Comparison of ENCODE assay signal across 11 cellular contexts in the genomic region with DNA sequence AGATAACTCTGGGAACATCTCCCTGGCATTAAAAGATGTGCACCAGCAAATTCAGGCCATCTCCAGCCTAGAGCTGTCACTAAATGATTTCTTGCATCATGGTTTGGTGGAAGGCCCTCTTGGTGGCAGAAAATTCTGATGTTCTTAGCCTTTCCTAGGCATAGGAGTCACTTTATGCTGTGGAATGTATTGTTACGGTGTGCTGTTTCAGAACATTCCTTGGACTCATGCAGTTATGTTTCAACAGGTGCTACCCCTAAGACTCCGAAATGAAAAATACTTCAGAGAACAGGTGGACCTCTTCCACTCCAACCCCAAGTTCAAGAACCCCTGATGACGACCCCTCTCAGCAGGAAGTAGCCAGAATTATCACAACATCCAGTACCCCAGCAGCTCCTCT. TPM values are rescaled to one million over a fixed set of nuclear protein-coding genes. Genes with fewer than 3 reads are reported as not detected.
A peak's percentile ranks its signal among the peaks of the same experiment; 100 is the strongest.
DNase-seq lines count a peak whose midpoint lies in the region; ATAC-seq and TF ChIP-seq lines count a peak whose summit lies in the region.
"Had no signal": no experiment of that assay in that cellular context is flagged by ENCODE, and none has a peak within 500 bp of the region (broad histone marks: within the 10 kb centered on the region; RNA-seq: fewer than 3 reads in every experiment).

No MANE protein-coding gene starts in this region.

- H3K4me3 ChIP-seq in GM23338 = no peak overlapping the region
- no peak overlapping the region for H3K4me3 ChIP-seq in Panc1 (ENCODE audit: low read depth in 2 of 2, low read length in 2 of 2)
- no peak overlapping the region for H3K4me3 ChIP-seq in right atrium auricular region
- no peak overlapping the region for H3K4me3 ChIP-seq in skin epidermis

- H3K4me1 Mint-ChIP-seq in GM23338 = peaks cover 6% of the 10 kb centered on the region; the same call in 2 of the 3 replicates
- peaks cover 2% of the 10 kb centered on the region for H3K4me1 Mint-ChIP-seq in activated CD8-positive, alpha-beta memory T cell treated with anti-CD3 and anti-CD28 coated beads, Interleukin-2, amount 10 ng/mL, durations not matched to agents 7 days and 5 days
- H3K4me1 Mint-ChIP-seq: naive thymus-derived CD4-positive, alpha-beta T cell had no signal

- H3K27ac ChIP-seq in GM23338 (ENCODE audit: low read depth) = no peak overlapping the region
- no peak overlapping the region for H3K27ac ChIP-seq in Panc1 (ENCODE audit: low read length)
- peak overlapping the region; percentile 29 to 56 for H3K27ac ChIP-seq in right atrium auricular region
- peak overlapping the region in 13 of 21 experiments; percentile 1 to 77 (median 54) for H3K27ac ChIP-seq in skin epidermis

- TF ChIP-seq CTCF in GM23338 (conservative IDR thresholded peaks at IDR 0.05; ENCODE audit: low read depth in 2 of 2) = peak; percentile 30 to 49
- peak; percentile 52 for TF ChIP-seq CTCF in Panc1 (IDR thresholded peaks at IDR 0.05)
- TF ChIP-seq CTCF in right atrium auricular region (IDR thresholded peaks at IDR 0.05) = peak in 1 of 2 donors; percentile 38

- in situ Hi-C loops in Panc1 (cut with HindIII; ENCODE audit: low pct_unique_long_range_greater_than_20kb, low sequenced_read_pairs) = no loop called here

- POLR2A ChIA-PET in Panc1 (lab: Charles Lee) = no interaction called here

- H3K36me3 ChIP-seq in GM23338 (ENCODE audit: insufficient read depth) (peaks cover 7% of the 10 kb centered on the region; the same call in 1 of the 2 replicates), Panc1 (ENCODE audit: control insufficient read depth, insufficient read depth, low read length) (no peaks in the 10 kb centered on the region), right atrium auricular region (no peaks in the 10 kb centered on the region)

- no peak overlapping the region for H3K4me2 ChIP-seq in GM23338

- DNase-seq in GM23338 (ENCODE audit: low spot score) (peak; percentile 28), Panc1 (ENCODE audit: low read depth, low spot score) (no peak), right atrium auricular region (ENCODE audit: low spot score) (no peak), NCI-H2029 treated with DMSO at 0.1 percent for 48 hours (lab: John Stamatoyannopoulos, UW) (no peak)
- DNase-seq in activated CD8-positive, alpha-beta memory T cell treated with anti-CD3 and anti-CD28 coated beads, Interleukin-2, amount 10 ng/mL, durations not matched to agents 7 days and 5 days = no peak
- DNase-seq: NCI-H1092, T-helper 1 cell had no signal

- H3K4me3 Mint-ChIP-seq in GM23338 = no peak overlapping the region
- H3K4me3 Mint-ChIP-seq in activated CD8-positive, alpha-beta memory T cell treated with anti-CD3 and anti-CD28 coated beads, Interleukin-2, amount 10 ng/mL, durations not matched to agents 7 days and 5 days = no peak overlapping the region
- H3K4me3 Mint-ChIP-seq: naive thymus-derived CD4-positive, alpha-beta T cell had no signal

- H3K4me1 ChIP-seq in GM23338 (ENCODE audit: insufficient read depth) (no peaks in the 10 kb centered on the region), Panc1 (ENCODE audit: control insufficient read depth, insufficient read depth, low read length) (no peaks in the 10 kb centered on the region), right atrium auricular region (peaks cover 0 to 12% of the 10 kb centered on the region in 2 donors)

- H3K27me3 ChIP-seq in GM23338 (ENCODE audit: insufficient read depth) (no peaks in the 10 kb centered on the region; the same call in 1 of the 2 replicates), Panc1 (ENCODE audit: control insufficient read depth, insufficient read depth, low read length) (no peaks in the 10 kb centered on the region), right atrium auricular region (no peaks in the 10 kb centered on the region)

- intact Hi-C loops in Panc1 (cut with micrococcal nuclease; ENCODE audit: unreplicated experiment) = no loop called here

- H3K9me3 ChIP-seq in Panc1 (ENCODE audit: control insufficient read depth, insufficient read depth, low read depth, low read length) = no peaks in the 10 kb centered on the region
- no peaks in the 10 kb centered on the region for H3K9me3 ChIP-seq in right atrium auricular region

- peaks cover 3% of the 10 kb centered on the region; the same call in 1 of the 3 replicates for H3K9me3 Mint-ChIP-seq in GM23338
- no peaks in the 10 kb centered on the region for H3K9me3 Mint-ChIP-seq in activated CD8-positive, alpha-beta memory T cell treated with anti-CD3 and anti-CD28 coated beads, Interleukin-2, amount 10 ng/mL, durations not matched to agents 7 days and 5 days (ENCODE audit: low read depth)

- H2AFZ ChIP-seq in GM23338 = peak overlapping the region; percentile 59; the same call in 1 of the 2 replicates

- ATAC-seq in GM23338 (peak; percentile 23; the same call in 1 of the 3 replicates), Panc1 (no peak), GM21717 (IDR thresholded peaks at IDR 0.05; ENCODE audit: unreplicated experiment) (no peak), HG03175 (IDR thresholded peaks at IDR 0.05; ENCODE audit: unreplicated experiment) (no peak)
- ATAC-seq in activated CD8-positive, alpha-beta memory T cell treated with anti-CD3 and anti-CD28 coated beads, Interleukin-2, amount 10 ng/mL, durations not matched to agents 7 days and 5 days = no peak
- ATAC-seq: naive thymus-derived CD4-positive, alpha-beta T cell had no signal

- H3K36me3 Mint-ChIP-seq in GM23338 (ENCODE audit: low read depth) = peaks cover 2% of the 10 kb centered on the region; the same call in 1 of the 3 replicates
- peaks cover 2% of the 10 kb centered on the region for H3K36me3 Mint-ChIP-seq in activated CD8-positive, alpha-beta memory T cell treated with anti-CD3 and anti-CD28 coated beads, Interleukin-2, amount 10 ng/mL, durations not matched to agents 7 days and 5 days
- H3K36me3 Mint-ChIP-seq: naive thymus-derived CD4-positive, alpha-beta T cell had no signal

- H3K27ac Mint-ChIP-seq in GM23338 = no peak overlapping the region
- no peak overlapping the region for H3K27ac Mint-ChIP-seq in activated CD8-positive, alpha-beta memory T cell treated with anti-CD3 and anti-CD28 coated beads, Interleukin-2, amount 10 ng/mL, durations not matched to agents 7 days and 5 days
- H3K27ac Mint-ChIP-seq: naive thymus-derived CD4-positive, alpha-beta T cell had no signal

- no peaks in the 10 kb centered on the region for H3K79me2 ChIP-seq in GM23338 (replicated peaks; ENCODE audit: insufficient read depth)

- CTCF ChIA-PET in Panc1 (lab: Charles Lee) = no interaction called here
- CTCF ChIA-PET in activated CD8-positive, alpha-beta memory T cell treated with anti-CD3 and anti-CD28 coated beads, Interleukin-2, amount 10 ng/mL, durations not matched to agents 7 days and 5 days (lab: Charles Lee) = interaction anchor here (1.2 kb wide), 1 partner anchor 169 kb away, joined by 3 read pairs; no protein-coding TSS in a partner anchor

- no peaks in the 10 kb centered on the region for H4K20me1 ChIP-seq in GM23338 (replicated peaks; ENCODE audit: insufficient read depth)

- no peaks in the 10 kb centered on the region for H3K9me2 ChIP-seq in GM23338 (ENCODE audit: insufficient read depth)

- no peaks in the 10 kb centered on the region for H3F3A ChIP-seq in GM23338 (replicated peaks; ENCODE audit: low read depth)

- no TSS peak for BruUV-seq in Panc1 (replicated peaks; lab: Mats Ljungman, UMichigan)

- no peaks in the 10 kb centered on the region for H3K27me3 Mint-ChIP-seq in GM23338 (ENCODE audit: insufficient read depth, low read depth, poor library complexity)
- no peaks in the 10 kb centered on the region for H3K27me3 Mint-ChIP-seq in activated CD8-positive, alpha-beta memory T cell treated with anti-CD3 and anti-CD28 coated beads, Interleukin-2, amount 10 ng/mL, durations not matched to agents 7 days and 5 days
- H3K27me3 Mint-ChIP-seq: naive thymus-derived CD4-positive, alpha-beta T cell had no signal

TF ChIP-seq in GM23338, 12 proteins besides CTCF, POLR2A, EP300 and RAD21:
- TF ChIP-seq NANOG (IDR thresholded peaks at IDR 0.05; ENCODE audit: borderline replicate concordance) = no peak
- TF ChIP-seq ZNF114 (CRISPR knock-in tag; IDR thresholded peaks at IDR 0.05) = no peak
- no peak for TF ChIP-seq EZH2 (IDR thresholded peaks at IDR 0.05; ENCODE audit: low read depth, unreplicated experiment)
- TF ChIP-seq, protein P1, sequence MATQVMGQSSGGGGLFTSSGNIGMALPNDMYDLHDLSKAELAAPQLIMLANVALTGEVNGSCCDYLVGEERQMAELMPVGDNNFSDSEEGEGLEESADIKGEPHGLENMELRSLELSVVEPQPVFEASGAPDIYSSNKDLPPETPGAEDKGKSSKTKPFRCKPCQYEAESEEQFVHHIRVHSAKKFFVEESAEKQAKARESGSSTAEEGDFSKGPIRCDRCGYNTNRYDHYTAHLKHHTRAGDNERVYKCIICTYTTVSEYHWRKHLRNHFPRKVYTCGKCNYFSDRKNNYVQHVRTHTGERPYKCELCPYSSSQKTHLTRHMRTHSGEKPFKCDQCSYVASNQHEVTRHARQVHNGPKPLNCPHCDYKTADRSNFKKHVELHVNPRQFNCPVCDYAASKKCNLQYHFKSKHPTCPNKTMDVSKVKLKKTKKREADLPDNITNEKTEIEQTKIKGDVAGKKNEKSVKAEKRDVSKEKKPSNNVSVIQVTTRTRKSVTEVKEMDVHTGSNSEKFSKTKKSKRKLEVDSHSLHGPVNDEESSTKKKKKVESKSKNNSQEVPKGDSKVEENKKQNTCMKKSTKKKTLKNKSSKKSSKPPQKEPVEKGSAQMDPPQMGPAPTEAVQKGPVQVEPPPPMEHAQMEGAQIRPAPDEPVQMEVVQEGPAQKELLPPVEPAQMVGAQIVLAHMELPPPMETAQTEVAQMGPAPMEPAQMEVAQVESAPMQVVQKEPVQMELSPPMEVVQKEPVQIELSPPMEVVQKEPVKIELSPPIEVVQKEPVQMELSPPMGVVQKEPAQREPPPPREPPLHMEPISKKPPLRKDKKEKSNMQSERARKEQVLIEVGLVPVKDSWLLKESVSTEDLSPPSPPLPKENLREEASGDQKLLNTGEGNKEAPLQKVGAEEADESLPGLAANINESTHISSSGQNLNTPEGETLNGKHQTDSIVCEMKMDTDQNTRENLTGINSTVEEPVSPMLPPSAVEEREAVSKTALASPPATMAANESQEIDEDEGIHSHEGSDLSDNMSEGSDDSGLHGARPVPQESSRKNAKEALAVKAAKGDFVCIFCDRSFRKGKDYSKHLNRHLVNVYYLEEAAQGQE (IDR thresholded peaks at IDR 0.05; ENCODE audit: unreplicated experiment) = no peak
TF ChIP-seq in GM23338: peak in this region for 0.

RNA-seq across cellular contexts. Expression of a gene that starts 20.3 kb away (rescaled TPM):
- 79.1 and 85.8 TPM in 2 replicates for total RNA-seq in GM23338 (2014; rRNA removed; shearing (Covaris generic))
- 72.0 and 76.6 TPM in 2 replicates for polyA plus RNA-seq in GM23338 (2016; fragmentation: Nextera tagmentation; extraction: Ambion mirVana)
- total RNA-seq in Panc1 (2021; ENCODE audit: unreplicated experiment) (28.1 TPM), right atrium auricular region (10 to 100 TPM; 10.5 to 14.3 TPM)
- 33.9 TPM for polyA plus RNA-seq in Panc1 (2012; ENCODE audit: insufficient read length)
- 10 to 100 TPM; 20.7 to 32.0 TPM for total RNA-seq in activated CD8-positive, alpha-beta memory T cell treated with anti-CD3 and anti-CD28 coated beads, Interleukin-2, amount 10 ng/mL, durations not matched to agents 7 days and 5 days

Comparison
In these comparisons a context has a peak if more than half of its experiments do, and no peak if none do; other contexts are left out.
1. H3K27ac ChIP-seq: peak in right atrium auricular region (2 of 2) and skin epidermis (13 of 21); none in GM23338 (single experiment) and Panc1 (single experiment).